Comparison of ENCODE assay signal across 15 cellular contexts in the genomic region with DNA sequence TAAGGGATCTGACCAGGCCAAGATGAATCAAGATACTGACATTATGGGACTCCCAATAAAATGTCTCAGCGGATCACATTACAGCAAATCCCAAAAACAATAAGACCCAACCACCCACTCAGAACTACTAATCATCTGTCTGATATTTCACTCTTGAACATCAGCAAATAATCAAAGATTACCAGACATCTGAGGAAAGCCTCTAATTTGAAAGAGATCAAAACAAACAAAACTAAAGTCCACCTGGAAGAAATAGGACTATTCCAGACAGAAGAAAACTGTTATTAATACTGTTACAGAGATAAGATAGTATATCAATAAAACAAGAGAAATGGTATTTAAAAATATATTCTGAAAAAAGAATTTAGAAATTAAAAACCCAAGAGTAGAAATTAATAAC. TPM values are rescaled to one million over a fixed set of nuclear protein-coding genes. Genes with fewer than 3 reads are reported as not detected.
DNase-seq lines count a peak whose midpoint lies in the region; ATAC-seq, FAIRE-seq and TF ChIP-seq lines count a peak whose summit lies in the region.
"Had no signal": no experiment of that assay in that cellular context is flagged by ENCODE, and none has a peak within 500 bp of the region (broad histone marks: within the 10 kb centered on the region; RNA-seq: fewer than 3 reads in every experiment).

No MANE protein-coding gene starts in this region.

- TF ChIP-seq CTCF in brain (conservative IDR thresholded peaks at IDR 0.05): no peak
- TF ChIP-seq CTCF in nephron progenitor cell (IDR thresholded peaks at IDR 0.05): no peak
- TF ChIP-seq CTCF in GM20000 (IDR thresholded peaks at IDR 0.05; ENCODE audit: extremely low read depth, missing control alignments): no peak
- no peak for TF ChIP-seq CTCF in CD14-positive monocyte (IDR thresholded peaks at IDR 0.05)

- no peaks in the 10 kb centered on the region for H3K9me3 Mint-ChIP-seq in activated naive CD8-positive, alpha-beta T cell (ENCODE audit: low read depth)
- H3K9me3 Mint-ChIP-seq in activated naive CD8-positive, alpha-beta T cell treated with anti-CD3 and anti-CD28 coated beads, Interleukin-2, amount 50 U/mL, for 24 hours: no peaks in the 10 kb centered on the region
- H3K9me3 Mint-ChIP-seq in brain (no peaks in the 10 kb centered on the region), nephron progenitor cell (no peaks in the 10 kb centered on the region), CD14-positive monocyte (no peaks in the 10 kb centered on the region)
- H3K9me3 Mint-ChIP-seq: CD4-positive, alpha-beta T cell; GM23338 had no signal

- no peak for ATAC-seq in activated naive CD8-positive, alpha-beta T cell treated with anti-CD3 and anti-CD28 coated beads, Interleukin-2, amount 50 U/mL, for 24 hours
- no peak for ATAC-seq in sciatic nerve
- ATAC-seq: GM23338 had no signal

- peak overlapping the region; percentile 34 for H3K27ac Mint-ChIP-seq in activated naive CD8-positive, alpha-beta T cell
- no peak overlapping the region for H3K27ac Mint-ChIP-seq in activated naive CD8-positive, alpha-beta T cell treated with anti-CD3 and anti-CD28 coated beads, Interleukin-2, amount 50 U/mL, for 24 hours
- H3K27ac Mint-ChIP-seq in brain: peak overlapping the region in 3 of 5 experiments; percentile 31 to 69 (median 46)
- H3K27ac Mint-ChIP-seq in nephron progenitor cell: peak overlapping the region; percentile 11
- no peak overlapping the region for H3K27ac Mint-ChIP-seq in CD14-positive monocyte
- H3K27ac Mint-ChIP-seq: CD4-positive, alpha-beta T cell; GM23338 had no signal

- peaks cover 19% of the 10 kb centered on the region for H3K36me3 Mint-ChIP-seq in activated naive CD8-positive, alpha-beta T cell
- H3K36me3 Mint-ChIP-seq in activated naive CD8-positive, alpha-beta T cell treated with anti-CD3 and anti-CD28 coated beads, Interleukin-2, amount 50 U/mL, for 24 hours (ENCODE audit: low read depth): peaks cover 17% of the 10 kb centered on the region
- H3K36me3 Mint-ChIP-seq in brain (peaks cover 75% of the 10 kb centered on the region), nephron progenitor cell (ENCODE audit: low read depth) (peaks cover 85% of the 10 kb centered on the region), CD14-positive monocyte (peaks cover 10 to 14% of the 10 kb centered on the region in 2 donors)

- no peak for DNase-seq in activated naive CD8-positive, alpha-beta T cell treated with anti-CD3 and anti-CD28 coated beads, Interleukin-2, amount 50 U/mL, for 24 hours
- DNase-seq in nephron progenitor cell: no peak
- DNase-seq in sciatic nerve (ENCODE audit: low spot score): no peak
- no peak for DNase-seq in urothelium cell line (ENCODE audit: low spot score)
- DNase-seq in GM20000 (ENCODE audit: low spot score): no peak
- no peak for DNase-seq in CD14-positive monocyte (ENCODE audit: low spot score)
- DNase-seq: 8988T; ACHN; Calu3; CD4-positive, alpha-beta T cell; DMS 273 treated with DMSO at 0.1 percent for 48 hours; H7 had no signal

- no peak overlapping the region for H3K4me3 Mint-ChIP-seq in activated naive CD8-positive, alpha-beta T cell
- no peak overlapping the region for H3K4me3 Mint-ChIP-seq in activated naive CD8-positive, alpha-beta T cell treated with anti-CD3 and anti-CD28 coated beads, Interleukin-2, amount 50 U/mL, for 24 hours
- H3K4me3 Mint-ChIP-seq in brain: no peak overlapping the region
- no peak overlapping the region for H3K4me3 Mint-ChIP-seq in nephron progenitor cell
- no peak overlapping the region for H3K4me3 Mint-ChIP-seq in CD14-positive monocyte
- H3K4me3 Mint-ChIP-seq: CD4-positive, alpha-beta T cell; GM23338 had no signal

- no peaks in the 10 kb centered on the region for H3K27me3 Mint-ChIP-seq in activated naive CD8-positive, alpha-beta T cell
- H3K27me3 Mint-ChIP-seq in activated naive CD8-positive, alpha-beta T cell treated with anti-CD3 and anti-CD28 coated beads, Interleukin-2, amount 50 U/mL, for 24 hours: no peaks in the 10 kb centered on the region
- H3K27me3 Mint-ChIP-seq in brain (no peaks in the 10 kb centered on the region), nephron progenitor cell (ENCODE audit: low read depth, poor library complexity) (no peaks in the 10 kb centered on the region), CD14-positive monocyte (ENCODE audit: low read depth in 3 of 3) (no peaks in the 10 kb centered on the region)
- H3K27me3 Mint-ChIP-seq: CD4-positive, alpha-beta T cell had no signal

- intact Hi-C loops in sciatic nerve (cut with DNase I) (no loop called here), CD14-positive monocyte (cut with micrococcal nuclease) (no loop called here)

- H3K4me1 Mint-ChIP-seq in activated naive CD8-positive, alpha-beta T cell (ENCODE audit: low read depth): no peaks in the 10 kb centered on the region
- H3K4me1 Mint-ChIP-seq in activated naive CD8-positive, alpha-beta T cell treated with anti-CD3 and anti-CD28 coated beads, Interleukin-2, amount 50 U/mL, for 24 hours: no peaks in the 10 kb centered on the region
- H3K4me1 Mint-ChIP-seq in brain (peaks cover 8% of the 10 kb centered on the region), nephron progenitor cell (no peaks in the 10 kb centered on the region), CD14-positive monocyte (peaks cover 20% of the 10 kb centered on the region)
- H3K4me1 Mint-ChIP-seq: GM23338 had no signal

- no peak for FAIRE-seq in urothelium cell line (lab: Jason Lieb, UNC)

RNA-seq across cellular contexts. Expression of a gene that starts 29.0 kb away (rescaled TPM):
- 22.8 TPM for polyA plus RNA-seq in brain (ENCODE audit: insufficient read depth, low read depth, low replicate concordance)
- 60.6 TPM for total RNA-seq in sciatic nerve
- 1 to 10 TPM; 1.8 to 3.1 TPM for polyA plus RNA-seq in CD14-positive monocyte

RNA-seq across cellular contexts. Expression of a gene that starts 53.4 kb away (rescaled TPM):
- polyA plus RNA-seq in brain (ENCODE audit: insufficient read depth, low read depth, low replicate concordance) (107 TPM), CD14-positive monocyte (under 1 TPM in 1 of 2 donors, not detected in 1; 0.02 TPM)
- 32.4 TPM for total RNA-seq in sciatic nerve

Comparison
In these comparisons a context has a peak if more than half of its experiments do, and no peak if none do; other contexts are left out.
1. H3K27ac Mint-ChIP-seq: peak in activated naive CD8-positive, alpha-beta T cell (single experiment), brain (3 of 5) and nephron progenitor cell (single experiment); none in activated naive CD8-positive, alpha-beta T cell treated with anti-CD3 and anti-CD28 coated beads, Interleukin-2, amount 50 U/mL, for 24 hours (single experiment) and CD14-positive monocyte (0 of 7).
2. RNA of a gene that starts 53.4 kb away (polyA plus RNA-seq): 107 TPM in brain (single experiment); 0.02 TPM in CD14-positive monocyte; every median in the first group is over 100 times any median in the second.